ENCODE assay signal across 16 cellular contexts in the genomic region with DNA sequence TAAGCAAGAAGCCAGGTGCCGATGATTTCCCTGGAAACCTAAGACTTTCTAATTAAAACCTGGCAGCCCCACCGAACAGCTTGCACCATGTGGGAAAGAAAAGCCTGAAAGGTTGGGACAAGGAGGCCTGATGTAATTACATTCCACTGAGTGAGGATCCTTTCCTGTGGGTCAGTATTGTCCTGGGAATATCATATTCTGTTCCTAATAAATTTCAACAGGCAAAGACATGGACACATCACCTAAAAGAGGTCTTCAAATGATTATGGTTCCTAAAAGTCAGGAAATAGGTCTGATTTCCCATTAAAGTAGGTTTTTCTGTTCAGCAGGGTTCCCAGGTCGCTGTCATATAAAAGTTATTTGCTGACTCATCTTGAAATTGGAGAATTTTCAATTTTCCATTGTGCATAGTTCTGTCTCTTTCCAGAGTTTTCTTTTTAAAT. TPM values are rescaled to one million over a fixed set of nuclear protein-coding genes. Genes with fewer than 3 reads are reported as not detected.
A peak's percentile ranks its signal among the peaks of the same experiment; 100 is the strongest.
DNase-seq lines count a peak whose midpoint lies in the region; ATAC-seq and TF ChIP-seq lines count a peak whose summit lies in the region.
"Had no signal": no experiment of that assay in that cellular context is flagged by ENCODE, and none has a peak within 500 bp of the region (broad histone marks: within the 10 kb centered on the region; RNA-seq: fewer than 3 reads in every experiment).

No MANE protein-coding gene starts in this region.

- no peaks in the 10 kb centered on the region for H3K9me3 Mint-ChIP-seq in stimulated activated naive B cell treated with anti-CD40 and anti-IgM and Interleukin-4, amounts not matched to agents 10 μg/mL and 1 μg/mL and 100 μg/mL, for 72 hours
- H3K9me3 Mint-ChIP-seq: activated naive CD4-positive, alpha-beta T cell treated with anti-CD3 and anti-CD28 coated beads, Interleukin-2, amount 50 U/mL, for 24 hours had no signal

- ATAC-seq in gastroesophageal sphincter (peak; percentile 41), HG03565 (IDR thresholded peaks at IDR 0.05; ENCODE audit: unreplicated experiment) (no peak), HG02759 (IDR thresholded peaks at IDR 0.05; ENCODE audit: unreplicated experiment) (no peak)
- ATAC-seq in stimulated activated naive B cell treated with anti-CD40 and anti-IgM and Interleukin-4, amounts not matched to agents 10 μg/mL and 1 μg/mL and 100 μg/mL, for 72 hours (replicated peaks) = no peak

- 45 to 54% (median 52%) methylated on average over 3 of the region's 3 CpGs for WGBS in adrenal gland, 4 donors
- WGBS in gastroesophageal sphincter (ENCODE audit: low coverage in 1 of 2), 2 donors = 34 to 89% methylated on average over 1 to 3 of the region's 3 CpGs

- intact Hi-C loops in adrenal gland (cut with DNase I) = no loop called here

- H3K36me3 Mint-ChIP-seq in stimulated activated naive B cell treated with anti-CD40 and anti-IgM and Interleukin-4, amounts not matched to agents 10 μg/mL and 1 μg/mL and 100 μg/mL, for 72 hours = no peaks in the 10 kb centered on the region
- H3K36me3 Mint-ChIP-seq: activated naive CD4-positive, alpha-beta T cell treated with anti-CD3 and anti-CD28 coated beads, Interleukin-2, amount 50 U/mL, for 24 hours had no signal

- no peaks in the 10 kb centered on the region for H3K4me1 Mint-ChIP-seq in stimulated activated naive B cell treated with anti-CD40 and anti-IgM and Interleukin-4, amounts not matched to agents 10 μg/mL and 1 μg/mL and 100 μg/mL, for 72 hours
- H3K4me1 Mint-ChIP-seq: activated naive CD4-positive, alpha-beta T cell treated with anti-CD3 and anti-CD28 coated beads, Interleukin-2, amount 50 U/mL, for 24 hours had no signal

- no peak overlapping the region for H3K4me3 Mint-ChIP-seq in stimulated activated naive B cell treated with anti-CD40 and anti-IgM and Interleukin-4, amounts not matched to agents 10 μg/mL and 1 μg/mL and 100 μg/mL, for 72 hours
- H3K4me3 Mint-ChIP-seq: activated naive CD4-positive, alpha-beta T cell treated with anti-CD3 and anti-CD28 coated beads, Interleukin-2, amount 50 U/mL, for 24 hours had no signal

- TF ChIP-seq POLR2A in adrenal gland (IDR thresholded peaks at IDR 0.05) = no peak
- no peak for TF ChIP-seq POLR2A in gastroesophageal sphincter (IDR thresholded peaks at IDR 0.05)

- CTCF ChIA-PET in HEK293 (lab: Yijun Ruan, JAX) = no interaction called here

- H3K4me3 ChIP-seq in HEK293 (ENCODE audit: low read depth, low read length) = no peak overlapping the region
- no peak overlapping the region for H3K4me3 ChIP-seq in adrenal gland
- no peak overlapping the region for H3K4me3 ChIP-seq in gastroesophageal sphincter
- no peak overlapping the region for H3K4me3 ChIP-seq in skin epidermis
- H3K4me3 ChIP-seq: transverse colon had no signal

- H3K4me1 ChIP-seq in HEK293 (ENCODE audit: control insufficient read depth, insufficient read depth, low read length) (0 out of 2 replicates have a peak, but pooled peaks cover 3% of the 10 kb centered on the region), adrenal gland (replicated peaks in 1 of 2) (peaks cover 5 to 24% of the 10 kb centered on the region in 2 donors), gastroesophageal sphincter (peaks cover 0 to 36% (median 20%) of the 10 kb centered on the region in 3 donors)
- H3K4me1 ChIP-seq: Caco-2 had no signal

- H3K27me3 ChIP-seq in adrenal gland (no peaks in the 10 kb centered on the region), gastroesophageal sphincter (no peaks in the 10 kb centered on the region)
- H3K27me3 ChIP-seq: transverse colon had no signal

- DNase-seq in adrenal gland = no peak
- DNase-seq in stimulated activated naive B cell treated with anti-CD40 and anti-IgM and Interleukin-4, amounts not matched to agents 10 μg/mL and 1 μg/mL and 100 μg/mL, for 72 hours = no peak
- no peak for DNase-seq in T1000 (lab: John Stamatoyannopoulos, UW)
- DNase-seq: Caco-2, cortex of kidney, foreskin melanocyte, NCI-H1417 treated with DMSO at 0.1 percent for 48 hours, NCI-H526 treated with DMSO at 0.1 percent for 48 hours, SHP77 treated with DMSO at 0.1 percent for 48 hours, transverse colon had no signal

- POLR2A ChIA-PET in HEK293 (lab: Yijun Ruan, JAX) = no interaction called here

- H3K9me3 ChIP-seq in HEK293 (ENCODE audit: control insufficient read depth, insufficient read depth, low read depth, low read length) = no peaks in the 10 kb centered on the region
- H3K9me3 ChIP-seq in adrenal gland (replicated peaks in 1 of 3) = no peaks in the 10 kb centered on the region
- H3K9me3 ChIP-seq in gastroesophageal sphincter = no peaks in the 10 kb centered on the region
- H3K9me3 ChIP-seq: Caco-2, transverse colon had no signal

- H3K27ac ChIP-seq in HEK293 (ENCODE audit: extremely low read depth, low read depth, low read length) (no peak overlapping the region), adrenal gland (peak overlapping the region in 4 of 5 donors; percentile 14 to 68 (median 46)), gastroesophageal sphincter (peak overlapping the region in 3 of 4 donors; percentile 46 to 59 (median 51)), skin epidermis (peak overlapping the region in 13 of 21 experiments; percentile 13 to 77 (median 52))

- no peak for TF ChIP-seq EP300 in gastroesophageal sphincter (IDR thresholded peaks at IDR 0.05)

- H3K36me3 ChIP-seq in HEK293 (ENCODE audit: control insufficient read depth in 2 of 2, insufficient read depth in 1 of 2, low read length in 2 of 2) (no peaks in the 10 kb centered on the region), adrenal gland (replicated peaks in 1 of 2) (no peaks in the 10 kb centered on the region), gastroesophageal sphincter (no peaks in the 10 kb centered on the region)
- H3K36me3 ChIP-seq: transverse colon had no signal

- TF ChIP-seq CTCF in HEK293 (tag by site-specific recombination; IDR thresholded peaks at IDR 0.05) (no peak), adrenal gland (IDR thresholded peaks at IDR 0.05) (no peak), gastroesophageal sphincter (IDR thresholded peaks at IDR 0.05) (no peak)

- no peak overlapping the region for H3K27ac Mint-ChIP-seq in stimulated activated naive B cell treated with anti-CD40 and anti-IgM and Interleukin-4, amounts not matched to agents 10 μg/mL and 1 μg/mL and 100 μg/mL, for 72 hours
- H3K27ac Mint-ChIP-seq: activated naive CD4-positive, alpha-beta T cell treated with anti-CD3 and anti-CD28 coated beads, Interleukin-2, amount 50 U/mL, for 24 hours had no signal

- peaks cover 0 to 4% of the 10 kb centered on the region in 2 donors for H3K27me3 Mint-ChIP-seq in stimulated activated naive B cell treated with anti-CD40 and anti-IgM and Interleukin-4, amounts not matched to agents 10 μg/mL and 1 μg/mL and 100 μg/mL, for 72 hours

TF ChIP-seq in HEK293, 187 proteins besides CTCF, POLR2A, EP300 and RAD21:
- TF ChIP-seq ZNF335 (tag by site-specific recombination; conservative IDR thresholded peaks at IDR 0.05) (peak; percentile 51), ZSCAN16 (tag by site-specific recombination; IDR thresholded peaks at IDR 0.05) (no peak)

RNA-seq across cellular contexts. Expression of a gene that starts 58.5 kb away (rescaled TPM):
- 100 to 1,000 TPM in 3 of 8 donors, 10 to 100 TPM in 5; 54.7 to 141 (median 93.2) TPM for total RNA-seq in adrenal gland
- polyA plus RNA-seq in adrenal gland = 10 to 100 TPM; 43.9 to 93.1 (median 75.4) TPM
- total RNA-seq in gastroesophageal sphincter = 100 to 1,000 TPM in 1 of 4 donors, 10 to 100 TPM in 3; 76.2 to 155 (median 80.9) TPM
